Comparison of ENCODE assay signal across 12 cellular contexts in genomic region chr5:168106008-168106761, GRCh38.
A peak's percentile ranks its signal among the peaks of the same experiment; 100 is the strongest.
DNase-seq lines count a peak whose midpoint lies in the region; ATAC-seq, FAIRE-seq and TF ChIP-seq lines count a peak whose summit lies in the region.
"Had no signal": no experiment of that assay in that cellular context is flagged by ENCODE, and none has a peak within 500 bp of the region (broad histone marks: within the 10 kb centered on the region; RNA-seq: fewer than 3 reads in every experiment).

No MANE protein-coding gene starts in this region.

- ATAC-seq in mucosa of descending colon: no peak
- ATAC-seq in GM21360 (IDR thresholded peaks at IDR 0.05; ENCODE audit: unreplicated experiment): no peak

- H3K9me3 ChIP-seq in A673 (ENCODE audit: low read depth, low read length, poor library complexity, severe bottlenecking) (no peaks in the 10 kb centered on the region), mucosa of descending colon (no peaks in the 10 kb centered on the region)

- H3K4me3 ChIP-seq in A673 (ENCODE audit: low read depth, low read length, poor library complexity, severe bottlenecking) (no peak overlapping the region), mucosa of descending colon (no peak overlapping the region)

- H3K4me1 ChIP-seq in A673 (ENCODE audit: insufficient read depth, low read length, poor library complexity, severe bottlenecking) (peaks cover 55% of the 10 kb centered on the region), mucosa of descending colon (ENCODE audit: low read depth) (peaks cover 26% of the 10 kb centered on the region)

- H3K27ac ChIP-seq in A673 (ENCODE audit: low read depth, low read length, poor library complexity, severe bottlenecking): peak overlapping the region; percentile 32
- H3K27ac ChIP-seq: VCaP had no signal

- H3K36me3 ChIP-seq in A673 (ENCODE audit: insufficient read depth, low read length, poor library complexity, severe bottlenecking): no peaks in the 10 kb centered on the region
- no peaks in the 10 kb centered on the region for H3K36me3 ChIP-seq in mucosa of descending colon (ENCODE audit: low read depth)

- TF ChIP-seq CTCF in A673 (conservative IDR thresholded peaks at IDR 0.05; ENCODE audit: low read depth, low read length): no peak
- TF ChIP-seq CTCF in mucosa of descending colon (IDR thresholded peaks at IDR 0.05): no peak

- DNase-seq in A673 (ENCODE audit: low spot score) (no peak), H4 (ENCODE audit: low spot score) (peak; percentile 20), RCC 7860 (ENCODE audit: low spot score) (peak; percentile 98), head of caudate nucleus (peak in 28 of 42 donors; percentile 13 to 77 (median 46)), mucosa of descending colon (no peak), GM12892 (ENCODE audit: insufficient read length) (no peak), GDM1 (lab: John Stamatoyannopoulos, UW) (no peak)
- DNase-seq: activated T-cell treated with anti-CD3 and anti-CD28 coated beads, Interleukin-2, amount 50 U/mL, for 24 hours; SHP77 treated with DMSO at 0.1 percent for 48 hours; stimulated activated CD4-positive, alpha-beta T cell treated with anti-CD3 and anti-CD28 coated beads, Interleukin-1b, Interleukin-23, amount 100 ng/mL, for 48 hours had no signal

- no TSS peak for BruUV-seq in A673 (replicated peaks; lab: Mats Ljungman, UMichigan)

- H3K27me3 ChIP-seq in A673 (replicated peaks; ENCODE audit: insufficient read depth, low read depth, low read length, poor library complexity): no peaks in the 10 kb centered on the region

- TF ChIP-seq POLR2A in GM12892 (IDR thresholded peaks at IDR 0.05; ENCODE audit: low read depth, low read length): no peak

- FAIRE-seq in RCC 7860 (lab: Jason Lieb, UNC) (peak; percentile 90), GM12892 (lab: Jason Lieb, UNC) (no peak)

- CTCF ChIA-PET in A673 (lab: Charles Lee): interaction anchor here (0.6 kb wide), 1 partner anchor 113 kb away, joined by 6 read pairs; no protein-coding TSS in a partner anchor

- intact Hi-C loops in A673 (cut with micrococcal nuclease; ENCODE audit: unreplicated experiment): no loop called here
- intact Hi-C loops in head of caudate nucleus (cut with DNase I): no loop called here
- intact Hi-C loops in mucosa of descending colon (cut with DNase I, micrococcal nuclease): no loop called here

- POLR2A ChIA-PET in A673 (lab: Charles Lee; ENCODE audit: low non-redundant PET): no interaction called here

Comparison
In these comparisons a context has a peak if more than half of its experiments do, and no peak if none do; other contexts are left out.
1. DNase-seq: peak in H4 (single experiment), RCC 7860 (single experiment) and head of caudate nucleus (28 of 42); none in A673 (single experiment), mucosa of descending colon (0 of 3), GM12892 (single experiment) and GDM1 (single experiment).